In genomic region chr16:2962334-2963073, GRCh38 we compare ENCODE assay signal across 2 cellular contexts.
TF ChIP-seq lines count a peak whose summit lies in the region.

No MANE protein-coding gene starts in this region.

TF ChIP-seq in GM23338, 12 proteins besides CTCF, POLR2A, EP300 and RAD21:
- no peak for TF ChIP-seq EZH2phosphoT487 (IDR thresholded peaks at IDR 0.05; ENCODE audit: unreplicated experiment)
- no peak for TF ChIP-seq CREB1 (CRISPR knock-in tag; IDR thresholded peaks at IDR 0.05; ENCODE audit: low read depth)
- TF ChIP-seq JUNB (IDR thresholded peaks at IDR 0.05; ENCODE audit: unreplicated experiment), result no peak
- no peak for TF ChIP-seq ZNF462 (CRISPR knock-in tag; IDR thresholded peaks at IDR 0.05)
- no peak for TF ChIP-seq POLR2AphosphoS5 (IDR thresholded peaks at IDR 0.05; ENCODE audit: low read depth)
- no peak for TF ChIP-seq ZNF331 (CRISPR knock-in tag; IDR thresholded peaks at IDR 0.05; ENCODE audit: low read depth)
- TF ChIP-seq, protein P1, sequence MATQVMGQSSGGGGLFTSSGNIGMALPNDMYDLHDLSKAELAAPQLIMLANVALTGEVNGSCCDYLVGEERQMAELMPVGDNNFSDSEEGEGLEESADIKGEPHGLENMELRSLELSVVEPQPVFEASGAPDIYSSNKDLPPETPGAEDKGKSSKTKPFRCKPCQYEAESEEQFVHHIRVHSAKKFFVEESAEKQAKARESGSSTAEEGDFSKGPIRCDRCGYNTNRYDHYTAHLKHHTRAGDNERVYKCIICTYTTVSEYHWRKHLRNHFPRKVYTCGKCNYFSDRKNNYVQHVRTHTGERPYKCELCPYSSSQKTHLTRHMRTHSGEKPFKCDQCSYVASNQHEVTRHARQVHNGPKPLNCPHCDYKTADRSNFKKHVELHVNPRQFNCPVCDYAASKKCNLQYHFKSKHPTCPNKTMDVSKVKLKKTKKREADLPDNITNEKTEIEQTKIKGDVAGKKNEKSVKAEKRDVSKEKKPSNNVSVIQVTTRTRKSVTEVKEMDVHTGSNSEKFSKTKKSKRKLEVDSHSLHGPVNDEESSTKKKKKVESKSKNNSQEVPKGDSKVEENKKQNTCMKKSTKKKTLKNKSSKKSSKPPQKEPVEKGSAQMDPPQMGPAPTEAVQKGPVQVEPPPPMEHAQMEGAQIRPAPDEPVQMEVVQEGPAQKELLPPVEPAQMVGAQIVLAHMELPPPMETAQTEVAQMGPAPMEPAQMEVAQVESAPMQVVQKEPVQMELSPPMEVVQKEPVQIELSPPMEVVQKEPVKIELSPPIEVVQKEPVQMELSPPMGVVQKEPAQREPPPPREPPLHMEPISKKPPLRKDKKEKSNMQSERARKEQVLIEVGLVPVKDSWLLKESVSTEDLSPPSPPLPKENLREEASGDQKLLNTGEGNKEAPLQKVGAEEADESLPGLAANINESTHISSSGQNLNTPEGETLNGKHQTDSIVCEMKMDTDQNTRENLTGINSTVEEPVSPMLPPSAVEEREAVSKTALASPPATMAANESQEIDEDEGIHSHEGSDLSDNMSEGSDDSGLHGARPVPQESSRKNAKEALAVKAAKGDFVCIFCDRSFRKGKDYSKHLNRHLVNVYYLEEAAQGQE (IDR thresholded peaks at IDR 0.05; ENCODE audit: unreplicated experiment), result no peak
- TF ChIP-seq STAT1 (IDR thresholded peaks at IDR 0.05; ENCODE audit: unreplicated experiment), result no peak
- TF ChIP-seq NANOG (IDR thresholded peaks at IDR 0.05; ENCODE audit: borderline replicate concordance), result no peak
- TF ChIP-seq ZNF114 (CRISPR knock-in tag; IDR thresholded peaks at IDR 0.05), result no peak
- no peak for TF ChIP-seq EZH2 (IDR thresholded peaks at IDR 0.05; ENCODE audit: low read depth, unreplicated experiment)
- no peak for TF ChIP-seq ETS1 (IDR thresholded peaks at IDR 0.05)

TF ChIP-seq in WTC11, 78 proteins besides CTCF, POLR2A, EP300 and RAD21:
- no peak for TF ChIP-seq NFATC4 (CRISPR knock-in tag; IDR thresholded peaks at IDR 0.05)
- TF ChIP-seq NR2C2 (CRISPR knock-in tag; IDR thresholded peaks at IDR 0.05), result no peak
